Comparison of ENCODE assay signal across 8 cellular contexts in the genomic region with DNA sequence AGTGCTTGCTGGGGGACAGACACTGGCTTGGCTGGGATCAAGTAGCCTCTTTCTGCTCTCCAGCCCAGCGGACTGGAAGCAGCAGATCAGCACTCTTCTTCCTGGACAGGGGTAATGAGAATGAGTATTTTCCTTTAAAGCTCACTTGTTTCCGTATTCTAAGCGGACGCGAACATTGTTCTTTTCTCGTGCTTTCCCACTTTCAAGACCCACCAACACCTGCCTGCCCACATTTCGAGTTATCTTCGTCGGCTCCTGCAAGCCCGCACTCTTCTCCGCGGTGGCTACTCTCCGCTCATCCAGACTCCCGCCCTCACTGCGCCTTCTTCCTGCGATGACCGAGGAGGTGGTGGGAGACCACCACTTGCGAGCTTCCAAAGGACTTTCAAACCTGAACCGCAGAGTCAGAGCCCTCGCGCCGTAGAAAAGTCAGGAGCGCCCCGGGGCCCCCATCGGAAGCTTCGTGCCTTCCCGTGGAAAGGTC. TPM values are rescaled to one million over a fixed set of nuclear protein-coding genes. Genes with fewer than 3 reads are reported as not detected.
A peak's percentile ranks its signal among the peaks of the same experiment; 100 is the strongest.
DNase-seq lines count a peak whose midpoint lies in the region; ATAC-seq and TF ChIP-seq lines count a peak whose summit lies in the region.

No MANE protein-coding gene starts in this region.

- no peaks in the 10 kb centered on the region for H3K79me2 ChIP-seq in MM.1S (ENCODE audit: low read length)

- peak overlapping the region; percentile 81 for H3K4me3 ChIP-seq in MM.1S (ENCODE audit: low read length)
- H3K4me3 ChIP-seq in esophagus (ENCODE audit: low read depth in 1 of 2, low read length in 2 of 2), result peak overlapping the region; percentile 68 to 82
- peak overlapping the region; percentile 71 to 78 (median 74) for H3K4me3 ChIP-seq in tibial nerve

- CTCF ChIA-PET in activated B cell treated with CpG ODN at 0.5 μM for 24 hours (lab: Charles Lee), result no interaction called here

- TF ChIP-seq CTCF in MM.1S (IDR thresholded peaks at IDR 0.05; ENCODE audit: low read length) (no peak), activated B cell treated with CpG ODN at 0.5 μM for 24 hours (IDR thresholded peaks at IDR 0.05) (no peak), tibial nerve (IDR thresholded peaks at IDR 0.05) (no peak)

- H3K27ac ChIP-seq in MM.1S (ENCODE audit: low read length) (peak overlapping the region; percentile 86; the same call in 1 of the 2 replicates), esophagus (ENCODE audit: low read depth in 2 of 2, low read length in 1 of 2) (peak overlapping the region; percentile 92 to 95), tibial nerve (peak overlapping the region; percentile 76 to 92 (median 92))

- H3K27me3 ChIP-seq in MM.1S (replicated peaks; ENCODE audit: insufficient read depth, low read length), result no peaks in the 10 kb centered on the region
- no peaks in the 10 kb centered on the region for H3K27me3 ChIP-seq in esophagus (ENCODE audit: control insufficient read depth in 1 of 2, insufficient read depth in 2 of 2, low read length in 2 of 2)
- no peaks in the 10 kb centered on the region for H3K27me3 ChIP-seq in tibial nerve

- H3K4me1 ChIP-seq in MM.1S (ENCODE audit: low read length), result peaks cover 4% of the 10 kb centered on the region; the same call in 1 of the 2 replicates
- peaks cover 0 to 9% of the 10 kb centered on the region in 2 donors for H3K4me1 ChIP-seq in esophagus (ENCODE audit: control insufficient read depth in 2 of 2, insufficient read depth in 2 of 2, low read length in 1 of 2)
- peaks cover 0 to 32% (median 17%) of the 10 kb centered on the region in 4 donors for H3K4me1 ChIP-seq in tibial nerve

- H3K36me3 Mint-ChIP-seq in activated B cell treated with CpG ODN at 0.5 μM for 24 hours (ENCODE audit: low read depth), result peaks cover 3% of the 10 kb centered on the region

- peaks cover 18% of the 10 kb centered on the region for H3F3A ChIP-seq in MM.1S (ENCODE audit: insufficient read depth, low read length)

- peak overlapping the region; percentile 84 for H2AFZ ChIP-seq in MM.1S (ENCODE audit: low read length)

- H3K9ac ChIP-seq in MM.1S (ENCODE audit: low read length), result peak overlapping the region; percentile 83

- H3K36me3 ChIP-seq in MM.1S (replicated peaks; ENCODE audit: insufficient read depth, low read length), result no peaks in the 10 kb centered on the region
- H3K36me3 ChIP-seq in esophagus (ENCODE audit: control insufficient read depth in 2 of 2, insufficient read depth in 2 of 2, low read length in 1 of 2), result no peaks in the 10 kb centered on the region
- H3K36me3 ChIP-seq in tibial nerve, result no peaks in the 10 kb centered on the region

- H3K27me3 Mint-ChIP-seq in activated B cell treated with CpG ODN at 0.5 μM for 24 hours, result peaks cover 9% of the 10 kb centered on the region

- H3K9me3 Mint-ChIP-seq in activated B cell treated with CpG ODN at 0.5 μM for 24 hours, result no peaks in the 10 kb centered on the region

- no peaks in the 10 kb centered on the region for H3K9me3 ChIP-seq in MM.1S (replicated peaks; ENCODE audit: insufficient read depth, low read length)
- no peaks in the 10 kb centered on the region for H3K9me3 ChIP-seq in esophagus (ENCODE audit: control insufficient read depth in 2 of 2, insufficient read depth in 1 of 2, low read depth in 1 of 2, low read length in 1 of 2)
- no peaks in the 10 kb centered on the region for H3K9me3 ChIP-seq in tibial nerve

- peak overlapping the region; percentile 94 for H3K27ac Mint-ChIP-seq in activated B cell treated with CpG ODN at 0.5 μM for 24 hours

- ATAC-seq in activated B cell treated with CpG ODN at 0.5 μM for 24 hours (ENCODE audit: low read depth) (no peak), HG03039 (IDR thresholded peaks at IDR 0.05; ENCODE audit: unreplicated experiment) (no peak)

- H3K9me2 ChIP-seq in MM.1S (replicated peaks; ENCODE audit: insufficient read depth, low read length), result no peaks in the 10 kb centered on the region

- WGBS in esophagus, 2 donors, result 1% methylated on average over 27 of the region's 27 CpGs
- WGBS in tibial nerve, 2 donors, result 0% methylated on average over 26 to 27 of the region's 27 CpGs

- H4K20me1 ChIP-seq in MM.1S (ENCODE audit: insufficient read depth, low read length), result no peaks in the 10 kb centered on the region

- TF ChIP-seq EP300 in tibial nerve (IDR thresholded peaks at IDR 0.05), result no peak

- intact Hi-C loops in activated B cell treated with CpG ODN at 0.5 μM for 24 hours (cut with micrococcal nuclease), result loop anchor here (2.0 to 10.0 kb wide), 3 partner anchors 314 to 766 kb away; a partner anchor contains a TSS

- TF ChIP-seq POLR2A in tibial nerve (IDR thresholded peaks at IDR 0.05), result no peak

- H3K4me3 Mint-ChIP-seq in activated B cell treated with CpG ODN at 0.5 μM for 24 hours, result peak overlapping the region; percentile 92

- DNase-seq in DMS79 treated with DMSO at 0.1 percent for 48 hours (lab: John Stamatoyannopoulos, UW) (peak; percentile 51), DMS79 (lab: John Stamatoyannopoulos, UW) (no peak), MM.1S (peak; percentile 61), activated B cell treated with CpG ODN at 0.5 μM for 24 hours (peak; percentile 27), midbrain (lab: John Stamatoyannopoulos, UW) (peak; percentile 69), tibial nerve (ENCODE audit: low spot score in 2 of 2) (peak; percentile 7 to 27)

- H3K4me1 Mint-ChIP-seq in activated B cell treated with CpG ODN at 0.5 μM for 24 hours, result peaks cover 27% of the 10 kb centered on the region

- H3K4me2 ChIP-seq in MM.1S (ENCODE audit: low read depth, low read length), result peak overlapping the region; percentile 98

- POLR2A ChIA-PET in activated B cell treated with CpG ODN at 0.5 μM for 24 hours (lab: Charles Lee), result interaction anchor here (0.8 to 2.4 kb wide), 3 partner anchors 189 to 468 kb away, joined by 3 to 15 read pairs (median 6); a partner anchor contains a TSS

RNA-seq across cellular contexts. Expression of a gene that starts 1.6 kb away (rescaled TPM):
- total RNA-seq in activated B cell treated with CpG ODN at 0.5 μM for 24 hours (5.8 and 6.6 TPM in 2 replicates), tibial nerve (10 to 100 TPM; 13.2 to 41.0 (median 24.3) TPM)
- 1 to 10 TPM; 2.7 to 3.0 TPM for polyA plus RNA-seq in esophagus
